18 cellular contexts compared by ENCODE assay signal in genomic region chr6:147117009-147117408, GRCh38.
DNase-seq lines count a peak whose midpoint lies in the region; ATAC-seq, FAIRE-seq and TF ChIP-seq lines count a peak whose summit lies in the region.
"Had no signal": no experiment of that assay in that cellular context is flagged by ENCODE, and none has a peak within 500 bp of the region (broad histone marks: within the 10 kb centered on the region; RNA-seq: fewer than 3 reads in every experiment).

No MANE protein-coding gene starts in this region.

- H3K4me3 Mint-ChIP-seq in HFFc6: peak overlapping the region; percentile 56; the same call in 1 of the 2 replicates

- no TSS peak for BruUV-seq in K562 (replicated peaks; lab: Mats Ljungman, UMichigan)

- TF ChIP-seq POLR2A in K562 (conservative IDR thresholded peaks at IDR 0.05) (no peak), adrenal gland (IDR thresholded peaks at IDR 0.05) (no peak)

- intact Hi-C loops in K562 (cut with micrococcal nuclease) (no loop called here), adrenal gland (cut with DNase I) (no loop called here)

- FAIRE-seq in K562 (lab: Jason Lieb, UNC): no peak
- FAIRE-seq: GM18507 had no signal

- ATAC-seq in K562 (no peak), GM18498 (IDR thresholded peaks at IDR 0.05; ENCODE audit: unreplicated experiment) (no peak)

- WGBS in K562 (ENCODE audit: insufficient coverage, low coverage, missing lambda C conversion rate): 66% methylated on average over 2 of the region's 2 CpGs
- 86 to 94% (median 88%) methylated on average over 2 of the region's 2 CpGs for WGBS in adrenal gland, 4 donors

- TF ChIP-seq CTCF in HFFc6 (IDR thresholded peaks at IDR 0.05): no peak
- no peak for TF ChIP-seq CTCF in K562 (IDR thresholded peaks at IDR 0.05 in 2 of 3, conservative IDR thresholded peaks at IDR 0.05 in 1 of 3; ENCODE audit: insufficient read depth in 2 of 3, low read depth in 1 of 3, low read length in 3 of 3)
- no peak for TF ChIP-seq CTCF in osteoblast (IDR thresholded peaks at IDR 0.05; ENCODE audit: extremely low read depth, low read depth, low read length)
- TF ChIP-seq CTCF in adrenal gland (IDR thresholded peaks at IDR 0.05): no peak

- no peak overlapping the region for H3K4me2 ChIP-seq in K562 (ENCODE audit: insufficient read depth, low read length)
- H3K4me2 ChIP-seq in osteoblast (ENCODE audit: insufficient read depth, low read length): peak overlapping the region; percentile 86
- H3K4me2 ChIP-seq: SK-N-SH had no signal

- CTCF ChIA-PET in K562 (lab: Yijun Ruan, JAX; ENCODE audit: low intra/inter-chr PET ratio): no interaction called here

- H3K9me3 ChIP-seq in K562 (replicated peaks; ENCODE audit: control insufficient read depth, insufficient read depth, low read depth, low read length) (no peaks in the 10 kb centered on the region), osteoblast (ENCODE audit: low read depth, low read length) (no peaks in the 10 kb centered on the region), adrenal gland (replicated peaks in 1 of 3) (no peaks in the 10 kb centered on the region)
- H3K9me3 ChIP-seq: SK-N-SH had no signal

- no peaks in the 10 kb centered on the region for H3K27me3 ChIP-seq in K562 (ENCODE audit: control insufficient read depth in 2 of 2, insufficient read depth in 2 of 2, low read length in 2 of 2)
- no peaks in the 10 kb centered on the region for H3K27me3 ChIP-seq in osteoblast (ENCODE audit: insufficient read depth, low read length)
- no peaks in the 10 kb centered on the region for H3K27me3 ChIP-seq in adrenal gland
- H3K27me3 ChIP-seq: Peyer's patch had no signal

- no peak overlapping the region; the same call in 1 of the 2 replicates for H3K27ac Mint-ChIP-seq in HFFc6

- H3K4me3 ChIP-seq in K562 (no peak overlapping the region), osteoblast (ENCODE audit: insufficient read depth, low read length) (peak overlapping the region; percentile 64), adrenal gland (peak overlapping the region in 1 of 4 donors; percentile 38)

- H3K4me1 ChIP-seq in K562 (replicated peaks in 1 of 2; ENCODE audit: control insufficient read depth in 2 of 2, insufficient read depth in 2 of 2, low read length in 2 of 2) (no peaks in the 10 kb centered on the region), osteoblast (ENCODE audit: insufficient read depth, low read length) (peaks cover 8% of the 10 kb centered on the region), adrenal gland (replicated peaks in 1 of 2) (no peaks in the 10 kb centered on the region)
- H3K4me1 ChIP-seq: Peyer's patch had no signal

- no peaks in the 10 kb centered on the region for H3K9me1 ChIP-seq in K562 (ENCODE audit: control insufficient read depth, insufficient read depth, low read length)

- DNase-seq in HFFc6 (no peak), NOMO-1 treated with DMSO at 0.1 percent for 48 hours (lab: John Stamatoyannopoulos, UW; ENCODE audit: unreplicated experiment) (peak; percentile 44), K562 (ENCODE audit: extremely low read depth in 1 of 4, low spot score in 3 of 4) (no peak), osteoblast (ENCODE audit: insufficient read length, low spot score, missing footprints) (no peak), DMS153 treated with DMSO at 0.1 percent for 48 hours (lab: John Stamatoyannopoulos, UW; ENCODE audit: unreplicated experiment) (no peak), adrenal gland (no peak)
- no peak for DNase-seq in stimulated activated CD4-positive, alpha-beta T cell treated with anti-CD3 and anti-CD28 coated beads, Interleukin-2, amount 100 ng/mL, for 24 hours
- DNase-seq: MM.1S; NCI-H146; NCI-H2107; NCI-H69; NK-92 treated with Interleukin-12 subunit alpha and Interleukin-12 subunit beta, amount 100 ng/mL, for 24 hours; Peyer's patch; Right ventricle myocardium superior; SK-N-SH; T-helper 2 cell had no signal

- H3K27me3 Mint-ChIP-seq in HFFc6 (ENCODE audit: insufficient read depth): peaks cover 1% of the 10 kb centered on the region; the same call in 1 of the 2 replicates

- no peaks in the 10 kb centered on the region for H3K9me3 Mint-ChIP-seq in HFFc6

- H4K20me1 ChIP-seq in K562 (replicated peaks; ENCODE audit: control insufficient read depth, insufficient read depth, low read length) (no peaks in the 10 kb centered on the region), osteoblast (ENCODE audit: insufficient read depth, low read length) (no peaks in the 10 kb centered on the region)

- POLR2A ChIA-PET in K562 (lab: Yijun Ruan, JAX): interaction anchor here (1.0 to 2.2 kb wide), 2 partner anchors 8 to 10 kb away, joined by 4 to 5 read pairs; no protein-coding TSS in a partner anchor

- H3K27ac ChIP-seq in K562 (ENCODE audit: extremely low read depth, low read depth, low read length) (no peak overlapping the region), osteoblast (ENCODE audit: low read depth, low read length) (peak overlapping the region; percentile 31), adrenal gland (no peak overlapping the region)
- H3K27ac ChIP-seq: Peyer's patch had no signal

- no peak for TF ChIP-seq EP300 in K562 (IDR thresholded peaks at IDR 0.05; ENCODE audit: low read length)

- no peak overlapping the region for H3K9ac ChIP-seq in K562 (ENCODE audit: insufficient read depth in 1 of 2, low read depth in 2 of 2, low read length in 2 of 2)
- H3K9ac ChIP-seq: SK-N-SH had no signal

- H3K4me1 Mint-ChIP-seq in HFFc6 (ENCODE audit: low read depth): peaks cover 14% of the 10 kb centered on the region; the same call in 1 of the 2 replicates

- H3K79me2 ChIP-seq in K562 (ENCODE audit: control insufficient read depth, insufficient read depth, low read length) (no peaks in the 10 kb centered on the region), osteoblast (ENCODE audit: insufficient read depth, low read length) (no peaks in the 10 kb centered on the region)

- no peak for TF ChIP-seq RAD21 in K562 (CRISPR knock-in tag; conservative IDR thresholded peaks at IDR 0.05 in 1 of 2, IDR thresholded peaks at IDR 0.05 in 1 of 2)

- H3K36me3 ChIP-seq in K562 (ENCODE audit: control insufficient read depth, insufficient read depth, low read length) (no peaks in the 10 kb centered on the region), osteoblast (ENCODE audit: insufficient read depth, low read length) (no peaks in the 10 kb centered on the region), adrenal gland (replicated peaks in 1 of 2) (no peaks in the 10 kb centered on the region)
- H3K36me3 ChIP-seq: Peyer's patch had no signal

- H2AFZ ChIP-seq in K562 (ENCODE audit: low read depth, low read length): peak overlapping the region; percentile 53; the same call in 1 of the 2 replicates
- peak overlapping the region; percentile 88 for H2AFZ ChIP-seq in osteoblast (ENCODE audit: low read length)

- in situ Hi-C loops in K562 (cut with MboI): no loop called here

- H3K36me3 Mint-ChIP-seq in HFFc6 (ENCODE audit: low read depth): no peaks in the 10 kb centered on the region

TF ChIP-seq in K562, 482 proteins besides CTCF, POLR2A, EP300 and RAD21:
- 0 out of 2 replicates have a peak, but pooled peaks have one; percentile 3 for TF ChIP-seq SNAPC5 (CRISPR knock-in tag; IDR thresholded peaks at IDR 0.05)
- no peak for TF ChIP-seq MTA2 (IDR thresholded peaks at IDR 0.05; ENCODE audit: low read depth)
